ENCODE assay signal across 10 cellular contexts in the genomic region with DNA sequence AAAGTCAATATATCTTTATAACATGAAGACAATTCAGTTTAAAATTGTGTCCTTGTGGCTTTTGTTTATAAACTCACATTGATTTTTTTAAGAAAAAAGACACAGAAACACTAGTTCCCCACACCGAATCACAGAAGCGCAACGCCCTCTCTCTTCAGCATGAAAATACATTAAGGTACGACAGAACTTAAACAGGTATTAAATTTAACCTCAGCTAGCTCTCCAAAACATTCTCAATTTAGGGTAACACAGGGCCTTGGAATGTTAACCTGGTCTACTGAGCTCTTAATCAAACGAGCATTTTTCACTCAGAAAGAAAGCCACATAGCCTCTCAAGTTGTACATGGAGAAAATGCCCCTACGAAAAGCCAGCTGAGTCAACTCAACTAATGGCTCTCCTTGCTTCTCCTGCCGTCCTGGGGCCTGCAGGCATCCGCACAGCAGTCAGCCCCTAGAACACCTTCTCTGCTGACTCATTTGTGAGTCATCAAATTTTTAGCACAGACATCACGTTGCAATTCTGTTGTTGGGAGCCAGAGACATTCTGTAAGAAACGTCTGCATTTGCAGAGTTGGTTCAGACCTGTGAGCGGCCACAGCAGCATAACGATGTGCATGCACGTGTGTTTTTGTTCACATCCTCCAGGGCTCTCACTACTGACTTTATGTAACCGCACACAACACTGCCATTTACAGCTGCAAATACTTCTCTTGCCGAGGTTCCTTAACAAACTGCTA.
DNase-seq lines count a peak whose midpoint lies in the region; ATAC-seq and TF ChIP-seq lines count a peak whose summit lies in the region.
"Had no signal": no experiment of that assay in that cellular context is flagged by ENCODE, and none has a peak within 500 bp of the region (broad histone marks: within the 10 kb centered on the region; RNA-seq: fewer than 3 reads in every experiment).

No MANE protein-coding gene starts in this region.

- peak in 1 of 2 donors; percentile 49 for TF ChIP-seq POLR2A in adrenal gland (IDR thresholded peaks at IDR 0.05)

- 55 to 65% (median 58%) methylated on average over 15 of the region's 15 CpGs for WGBS in adrenal gland, 4 donors

- intact Hi-C loops in adrenal gland (cut with DNase I) = no loop called here
- intact Hi-C loops in CD8-positive, alpha-beta T cell (cut with DNase I, micrococcal nuclease) = no loop called here

- H3K27me3 ChIP-seq in AG04450 (ENCODE audit: control insufficient read depth, insufficient read depth, low read length) = no peaks in the 10 kb centered on the region
- H3K27me3 ChIP-seq in HUES48 (ENCODE audit: control insufficient read depth, insufficient read depth, low read length) = no peaks in the 10 kb centered on the region
- H3K27me3 ChIP-seq in adrenal gland = no peaks in the 10 kb centered on the region
- H3K27me3 ChIP-seq in CD8-positive, alpha-beta T cell (ENCODE audit: insufficient read depth, low read length) = no peaks in the 10 kb centered on the region
- no peaks in the 10 kb centered on the region for H3K27me3 ChIP-seq in CD8-positive, alpha-beta memory T cell (ENCODE audit: insufficient read depth, low read length, poor library complexity, severe bottlenecking)

- H3K36me3 ChIP-seq in HUES48 (ENCODE audit: control insufficient read depth, insufficient read depth, low read length) (peaks cover 5% of the 10 kb centered on the region; the same call in 1 of the 2 replicates), adrenal gland (replicated peaks in 1 of 2) (peaks cover 0 to 6% of the 10 kb centered on the region in 2 donors)
- no peaks in the 10 kb centered on the region for H3K36me3 ChIP-seq in CD8-positive, alpha-beta T cell (ENCODE audit: insufficient read depth, low read length)
- H3K36me3 ChIP-seq in CD8-positive, alpha-beta memory T cell (ENCODE audit: insufficient read depth, low read length) = no peaks in the 10 kb centered on the region

- H3K4me3 Mint-ChIP-seq in CD8-positive, alpha-beta T cell = no peak overlapping the region
- no peak overlapping the region for H3K4me3 Mint-ChIP-seq in CD8-positive, alpha-beta memory T cell
- H3K4me3 Mint-ChIP-seq: activated naive CD8-positive, alpha-beta T cell had no signal

- POLR2A ChIA-PET in AG04450 (lab: Yijun Ruan, JAX) = interaction anchor here (0.6 kb wide), 1 partner anchor 520 kb away, joined by 5 read pairs; no protein-coding TSS in a partner anchor
- POLR2A ChIA-PET in CD8-positive, alpha-beta T cell (lab: Charles Lee) = no interaction called here
- POLR2A ChIA-PET in CD8-positive, alpha-beta memory T cell (lab: Charles Lee) = no interaction called here

- H3K4me1 Mint-ChIP-seq in CD8-positive, alpha-beta T cell (ENCODE audit: low read depth) = no peaks in the 10 kb centered on the region
- H3K4me1 Mint-ChIP-seq in CD8-positive, alpha-beta memory T cell = peaks cover 0 to 1% (median 0%) of the 10 kb centered on the region in 3 donors

- H3K36me3 Mint-ChIP-seq in CD8-positive, alpha-beta T cell = peaks cover 53% of the 10 kb centered on the region
- peaks cover 10 to 66% (median 38%) of the 10 kb centered on the region in 3 donors for H3K36me3 Mint-ChIP-seq in CD8-positive, alpha-beta memory T cell

- no peak for ATAC-seq in GM19324 (IDR thresholded peaks at IDR 0.05; ENCODE audit: low FRiP score, unreplicated experiment)
- no peak for ATAC-seq in CD8-positive, alpha-beta T cell

- no peaks in the 10 kb centered on the region for H3K9me3 Mint-ChIP-seq in CD8-positive, alpha-beta T cell
- H3K9me3 Mint-ChIP-seq in CD8-positive, alpha-beta memory T cell = no peaks in the 10 kb centered on the region

- no peak overlapping the region for H3K27ac Mint-ChIP-seq in CD8-positive, alpha-beta T cell
- H3K27ac Mint-ChIP-seq in CD8-positive, alpha-beta memory T cell = peak overlapping the region in 1 of 8 donors; percentile 13
- H3K27ac Mint-ChIP-seq: activated naive CD8-positive, alpha-beta T cell had no signal

- peaks cover 29% of the 10 kb centered on the region for H3K4me1 ChIP-seq in HUES48 (ENCODE audit: control insufficient read depth, insufficient read depth, low read length)
- H3K4me1 ChIP-seq in adrenal gland (replicated peaks in 1 of 2) = peaks cover 0 to 8% of the 10 kb centered on the region in 2 donors
- no peaks in the 10 kb centered on the region for H3K4me1 ChIP-seq in CD8-positive, alpha-beta T cell (ENCODE audit: insufficient read depth, low read length)
- H3K4me1 ChIP-seq in CD8-positive, alpha-beta memory T cell (ENCODE audit: insufficient read depth, low read length) = no peaks in the 10 kb centered on the region
- H3K4me1 ChIP-seq: psoas muscle had no signal

- no peak for TF ChIP-seq CTCF in AG04450 (IDR thresholded peaks at IDR 0.05; ENCODE audit: low read depth, low read length)
- TF ChIP-seq CTCF in adrenal gland (IDR thresholded peaks at IDR 0.05) = peak in 1 of 6 experiments; percentile 13
- TF ChIP-seq CTCF in CD8-positive, alpha-beta T cell (IDR thresholded peaks at IDR 0.05) = no peak

- H3K9me3 ChIP-seq in AG04450 (ENCODE audit: control insufficient read depth, insufficient read depth, low read length) (no peaks in the 10 kb centered on the region), HUES48 (ENCODE audit: control insufficient read depth, insufficient read depth, low read length) (no peaks in the 10 kb centered on the region), adrenal gland (replicated peaks in 1 of 3) (no peaks in the 10 kb centered on the region)
- no peaks in the 10 kb centered on the region for H3K9me3 ChIP-seq in CD8-positive, alpha-beta T cell (ENCODE audit: low read length)
- H3K9me3 ChIP-seq in CD8-positive, alpha-beta memory T cell (ENCODE audit: low read length) = no peaks in the 10 kb centered on the region
- H3K9me3 ChIP-seq: psoas muscle had no signal

- H3K27ac ChIP-seq in AG04450 (ENCODE audit: low read depth, low read length) (peak overlapping the region; percentile 40), HUES48 (ENCODE audit: low read depth, low read length) (peak overlapping the region; percentile 93), adrenal gland (peak overlapping the region in 3 of 5 donors; percentile 52 to 66 (median 53))
- no peak overlapping the region for H3K27ac ChIP-seq in CD8-positive, alpha-beta T cell (ENCODE audit: low read depth, low read length)
- H3K27ac ChIP-seq in CD8-positive, alpha-beta memory T cell (ENCODE audit: low read depth, low read length) = no peak overlapping the region
- H3K27ac ChIP-seq: psoas muscle had no signal

- no peaks in the 10 kb centered on the region for H3K27me3 Mint-ChIP-seq in CD8-positive, alpha-beta T cell (ENCODE audit: low read depth)
- no peaks in the 10 kb centered on the region for H3K27me3 Mint-ChIP-seq in CD8-positive, alpha-beta memory T cell
- H3K27me3 Mint-ChIP-seq: activated naive CD8-positive, alpha-beta T cell had no signal

- H3K4me3 ChIP-seq in AG04450 (ENCODE audit: low read depth, low read length) (no peak overlapping the region), HUES48 (ENCODE audit: low read depth, low read length) (no peak overlapping the region), adrenal gland (no peak overlapping the region)
- no peak overlapping the region for H3K4me3 ChIP-seq in CD8-positive, alpha-beta T cell (ENCODE audit: low read depth, low read length)
- H3K4me3 ChIP-seq in CD8-positive, alpha-beta memory T cell (ENCODE audit: low read length) = no peak overlapping the region
- H3K4me3 ChIP-seq: psoas muscle had no signal

- H3K9ac ChIP-seq in HUES48 (ENCODE audit: low read depth, low read length) = peak overlapping the region; percentile 22; the same call in 1 of the 2 replicates

- DNase-seq in AG04450 (ENCODE audit: low read depth, low spot score) (peak; percentile 92), adrenal gland (peak; percentile 36 to 81 (median 69)), inferior parietal cortex (ENCODE audit: extremely low spot score) (peak; percentile 75), NCI-H524 (lab: John Stamatoyannopoulos, UW) (no peak)
- DNase-seq in CD8-positive, alpha-beta T cell = no peak
- DNase-seq in CD8-positive, alpha-beta memory T cell = no peak
- DNase-seq: psoas muscle had no signal

- CTCF ChIA-PET in AG04450 (lab: Charles Lee) = interaction anchor here (1.2 to 3.4 kb wide), 3 partner anchors 10 to 40 kb away, joined by 7 to 20 read pairs (median 8); no protein-coding TSS in a partner anchor
- CTCF ChIA-PET in CD8-positive, alpha-beta T cell (lab: Charles Lee) = no interaction called here
- CTCF ChIA-PET in CD8-positive, alpha-beta memory T cell (lab: Charles Lee) = no interaction called here

Comparison
In these comparisons a context has a peak if more than half of its experiments do, and no peak if none do; other contexts are left out.
1. DNase-seq: peak in AG04450 (single experiment), adrenal gland (7 of 7) and inferior parietal cortex (single experiment); none in CD8-positive, alpha-beta T cell (0 of 7), CD8-positive, alpha-beta memory T cell (0 of 5) and NCI-H524 (0 of 2).
2. H3K27ac ChIP-seq: peak in AG04450 (single experiment), HUES48 (single experiment) and adrenal gland (3 of 5); none in CD8-positive, alpha-beta T cell (single experiment) and CD8-positive, alpha-beta memory T cell (single experiment).